In genomic region chr11:106459135-106459534, GRCh38 we compare ENCODE assay signal across 20 cellular contexts.
"Had no signal": no experiment of that assay in that cellular context is flagged by ENCODE, and none has a peak within 500 bp of the region (broad histone marks: within the 10 kb centered on the region; RNA-seq: fewer than 3 reads in every experiment).

No MANE protein-coding gene starts in this region.

- H3K4me3 Mint-ChIP-seq: endodermal cell; naive thymus-derived CD4-positive, alpha-beta T cell; stimulated activated naive B cell treated with anti-CD40 and anti-IgM and Interleukin-4, amounts not matched to agents 10 μg/mL and 1 μg/mL and 100 μg/mL, for 72 hours; stimulated activated naive CD8-positive, alpha-beta T cell treated with anti-CD3 and anti-CD28 coated beads, Interleukin-15, amount 100 ng/mL, for 72 hours had no signal

- H3K27me3 Mint-ChIP-seq: stimulated activated naive B cell treated with anti-CD40 and anti-IgM and Interleukin-4, amounts not matched to agents 10 μg/mL and 1 μg/mL and 100 μg/mL, for 72 hours; stimulated activated naive CD8-positive, alpha-beta T cell treated with anti-CD3 and anti-CD28 coated beads, Interleukin-15, amount 100 ng/mL, for 72 hours had no signal

- H3K9me3 Mint-ChIP-seq: endodermal cell had no signal

- H3K27me3 ChIP-seq: foreskin keratinocyte, neutrophil, spleen, testis, tibial nerve, upper lobe of right lung had no signal

- H3K36me3 ChIP-seq: neutrophil, spleen, tibial nerve, upper lobe of right lung had no signal

- H3K36me3 Mint-ChIP-seq: naive thymus-derived CD4-positive, alpha-beta T cell; stimulated activated naive B cell treated with anti-CD40 and anti-IgM and Interleukin-4, amounts not matched to agents 10 μg/mL and 1 μg/mL and 100 μg/mL, for 72 hours had no signal

- H3K4me1 Mint-ChIP-seq: naive thymus-derived CD4-positive, alpha-beta T cell; stimulated activated naive B cell treated with anti-CD40 and anti-IgM and Interleukin-4, amounts not matched to agents 10 μg/mL and 1 μg/mL and 100 μg/mL, for 72 hours; stimulated activated naive CD8-positive, alpha-beta T cell treated with anti-CD3 and anti-CD28 coated beads, Interleukin-15, amount 100 ng/mL, for 72 hours had no signal

- H3K27ac ChIP-seq: foreskin keratinocyte, neutrophil, spleen, testis, tibial nerve, upper lobe of right lung had no signal

- DNase-seq: effector CD4-positive, alpha-beta T cell; endodermal cell; erythroblast; foreskin keratinocyte; head of caudate nucleus; hippocampal formation; left colon; mesendoderm; naive thymus-derived CD4-positive, alpha-beta T cell; spleen; stimulated activated CD4-positive, alpha-beta T cell treated with anti-CD3 and anti-CD28 coated beads, Interleukin-15, amount 100 ng/mL, for 24 hours; stimulated activated CD4-positive, alpha-beta T cell treated with anti-CD3 and anti-CD28 coated beads, Interleukin-2, amount 100 ng/mL, for 24 hours; stimulated activated CD4-positive, alpha-beta T cell treated with anti-CD3 and anti-CD28 coated beads, Interleukin-4, amount 100 ng/mL, for 4 hours; stimulated activated naive B cell treated with anti-CD40 and anti-IgM and Interleukin-4, amounts not matched to agents 10 μg/mL and 1 μg/mL and 100 μg/mL, for 72 hours; stimulated activated naive CD8-positive, alpha-beta T cell treated with anti-CD3 and anti-CD28 coated beads, Interleukin-15, amount 100 ng/mL, for 72 hours; testis; upper lobe of right lung had no signal

- H3K27ac Mint-ChIP-seq: endodermal cell; naive thymus-derived CD4-positive, alpha-beta T cell; stimulated activated naive B cell treated with anti-CD40 and anti-IgM and Interleukin-4, amounts not matched to agents 10 μg/mL and 1 μg/mL and 100 μg/mL, for 72 hours; stimulated activated naive CD8-positive, alpha-beta T cell treated with anti-CD3 and anti-CD28 coated beads, Interleukin-15, amount 100 ng/mL, for 72 hours had no signal

- H3K4me3 ChIP-seq: coronary artery, spleen, testis, tibial nerve, upper lobe of right lung had no signal
